ENCODE assay signal across 21 cellular contexts in the genomic region with DNA sequence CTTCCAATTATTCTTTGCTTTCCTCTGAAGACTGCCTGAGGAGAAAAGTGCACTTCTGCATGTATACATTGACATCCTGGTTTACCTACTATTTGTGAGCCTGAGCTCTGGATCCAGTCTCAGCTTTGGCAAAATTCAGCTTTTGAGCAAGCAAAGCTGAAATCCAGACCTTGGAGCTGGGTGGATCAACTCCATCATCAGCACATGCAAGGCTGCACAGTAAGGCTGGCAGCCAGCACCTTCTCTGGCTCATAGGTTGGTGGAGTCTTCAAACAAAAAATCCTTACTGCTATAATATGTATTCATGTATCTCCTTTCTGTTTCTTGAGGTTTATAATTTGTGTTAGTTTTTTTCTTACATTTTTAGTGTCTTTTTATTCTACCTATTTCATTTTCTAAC.
DNase-seq lines count a peak whose midpoint lies in the region; ATAC-seq and TF ChIP-seq lines count a peak whose summit lies in the region.
"Had no signal": no experiment of that assay in that cellular context is flagged by ENCODE, and none has a peak within 500 bp of the region (broad histone marks: within the 10 kb centered on the region; RNA-seq: fewer than 3 reads in every experiment).

No MANE protein-coding gene starts in this region.

- H3K27ac Mint-ChIP-seq in activated naive CD4-positive, alpha-beta T cell treated with anti-CD3 and anti-CD28 coated beads, Interleukin-2, amount 50 U/mL, for 24 hours, result peak overlapping the region; percentile 69
- peak overlapping the region in 2 of 3 experiments; percentile 90 to 98 for H3K27ac Mint-ChIP-seq in nephron
- H3K27ac Mint-ChIP-seq: B cell; CD8-positive, alpha-beta T cell had no signal

- no peaks in the 10 kb centered on the region for H3K9me3 ChIP-seq in effector memory CD4-positive, alpha-beta T cell (ENCODE audit: control insufficient read depth, low read length)

- no peak for DNase-seq in activated naive CD4-positive, alpha-beta T cell treated with Interleukin-2 at 50 U/mL for 16 hours
- peak; percentile 46 for DNase-seq in cerebellum (ENCODE audit: low spot score)
- no peak for DNase-seq in NK-92 (lab: John Stamatoyannopoulos, UW; ENCODE audit: unreplicated experiment)
- DNase-seq in nucleus accumbens (lab: John Stamatoyannopoulos, UW), result no peak
- no peak for DNase-seq in effector memory CD4-positive, alpha-beta T cell
- DNase-seq: CD4-positive, CD25-positive, alpha-beta regulatory T cell; CD8-positive, alpha-beta T cell; DMS 273 treated with DMSO at 0.1 percent for 48 hours; DMS79; EL; GF-D8; GM23248; H7; HCEC 1CT had no signal

- H3K36me3 ChIP-seq in effector memory CD4-positive, alpha-beta T cell (ENCODE audit: control insufficient read depth, insufficient read depth, low read length), result no peaks in the 10 kb centered on the region
- H3K36me3 ChIP-seq: BLaER1 had no signal

- no peak for TF ChIP-seq CTCF in nephron (IDR thresholded peaks at IDR 0.05; ENCODE audit: unreplicated experiment in 3 of 3)

- no peak overlapping the region for H3K27ac ChIP-seq in effector memory CD4-positive, alpha-beta T cell (ENCODE audit: insufficient read depth, low read length, poor library complexity, severe bottlenecking)
- H3K27ac ChIP-seq: 22Rv1, BLaER1, C4-2B, GM23248 had no signal

- peaks cover 7% of the 10 kb centered on the region for H3K27me3 Mint-ChIP-seq in activated naive CD4-positive, alpha-beta T cell treated with anti-CD3 and anti-CD28 coated beads, Interleukin-2, amount 50 U/mL, for 24 hours
- no peaks in the 10 kb centered on the region for H3K27me3 Mint-ChIP-seq in nephron (ENCODE audit: low read depth)
- H3K27me3 Mint-ChIP-seq: B cell; CD4-positive, CD25-positive, alpha-beta regulatory T cell had no signal

- no peak overlapping the region for H3K4me3 ChIP-seq in effector memory CD4-positive, alpha-beta T cell (ENCODE audit: insufficient read depth, low read depth, low read length, poor library complexity, severe bottlenecking)
- H3K4me3 ChIP-seq: BLaER1, GM23248 had no signal

- peaks cover 14% of the 10 kb centered on the region for H3K9me3 Mint-ChIP-seq in activated naive CD4-positive, alpha-beta T cell treated with anti-CD3 and anti-CD28 coated beads, Interleukin-2, amount 50 U/mL, for 24 hours
- H3K9me3 Mint-ChIP-seq in nephron, result peaks cover 37% of the 10 kb centered on the region

- H3K4me1 Mint-ChIP-seq in activated naive CD4-positive, alpha-beta T cell treated with anti-CD3 and anti-CD28 coated beads, Interleukin-2, amount 50 U/mL, for 24 hours, result no peaks in the 10 kb centered on the region
- peaks cover 52% of the 10 kb centered on the region for H3K4me1 Mint-ChIP-seq in nephron
- H3K4me1 Mint-ChIP-seq: B cell; CD4-positive, CD25-positive, alpha-beta regulatory T cell had no signal

- H3K4me3 Mint-ChIP-seq in activated naive CD4-positive, alpha-beta T cell treated with anti-CD3 and anti-CD28 coated beads, Interleukin-2, amount 50 U/mL, for 24 hours, result no peak overlapping the region
- H3K4me3 Mint-ChIP-seq in nephron, result no peak overlapping the region
- H3K4me3 Mint-ChIP-seq: B cell; CD4-positive, CD25-positive, alpha-beta regulatory T cell; CD8-positive, alpha-beta T cell had no signal

- H3K27me3 ChIP-seq in effector memory CD4-positive, alpha-beta T cell (replicated peaks; ENCODE audit: control insufficient read depth, insufficient read depth, low read length, poor library complexity, severe bottlenecking), result no peaks in the 10 kb centered on the region
- H3K27me3 ChIP-seq: BLaER1 had no signal

- H3K36me3 Mint-ChIP-seq in activated naive CD4-positive, alpha-beta T cell treated with anti-CD3 and anti-CD28 coated beads, Interleukin-2, amount 50 U/mL, for 24 hours, result peaks cover 8% of the 10 kb centered on the region
- H3K36me3 Mint-ChIP-seq in nephron (ENCODE audit: low read depth), result peaks cover 5% of the 10 kb centered on the region
- H3K36me3 Mint-ChIP-seq: CD4-positive, CD25-positive, alpha-beta regulatory T cell; CD8-positive, alpha-beta T cell had no signal

- no peaks in the 10 kb centered on the region for H3K4me1 ChIP-seq in effector memory CD4-positive, alpha-beta T cell (ENCODE audit: control insufficient read depth, insufficient read depth, low read length, poor library complexity, severe bottlenecking)

- ATAC-seq in GM18868 (IDR thresholded peaks at IDR 0.05; ENCODE audit: unreplicated experiment), result no peak
- ATAC-seq: CD8-positive, alpha-beta T cell had no signal
